In genomic region chr7:158229945-158230344, GRCh38 we compare ENCODE assay signal across 17 cellular contexts.
"Had no signal": no experiment of that assay in that cellular context is flagged by ENCODE, and none has a peak within 500 bp of the region (broad histone marks: within the 10 kb centered on the region; RNA-seq: fewer than 3 reads in every experiment).

No MANE protein-coding gene starts in this region.

- ATAC-seq: stimulated activated effector memory CD8-positive, alpha-beta T cell treated with anti-CD3 and anti-CD28 coated beads, Interleukin-12 subunit alpha, Interleukin-12 subunit beta, amount 100 ng/mL, for 72 hours; stimulated activated memory B cell treated with anti-CD40 and anti-IgM and Interleukin-4, amounts not matched to agents 10 μg/mL and 1 μg/mL and 100 μg/mL, for 72 hours; stimulated activated naive B cell treated with anti-CD40 and anti-IgM and Interleukin-4, amounts not matched to agents 10 μg/mL and 1 μg/mL and 100 μg/mL, for 72 hours; stimulated activated naive CD8-positive, alpha-beta T cell treated with anti-CD3 and anti-CD28 coated beads, Interleukin-15, amount 100 ng/mL, for 72 hours; stimulated activated naive CD8-positive, alpha-beta T cell treated with anti-CD3 and anti-CD28 coated beads, Interleukin-15, Interleukin-2, amounts not matched to agents 100 U/mL and 50 U/mL, for 24 hours; upper lobe of right lung had no signal

- H3K27ac ChIP-seq: stomach, suprapubic skin, testis, thoracic aorta, thyroid gland, tibial artery, tibial nerve, transverse colon, upper lobe of left lung, upper lobe of right lung, uterus, vagina had no signal

- H3K4me3 ChIP-seq: stomach, suprapubic skin, testis, thoracic aorta, thyroid gland, tibial artery, tibial nerve, transverse colon, upper lobe of left lung, upper lobe of right lung, uterus, vagina had no signal

- H3K4me1 ChIP-seq: stomach, suprapubic skin, testis, thyroid gland, tibial artery, tibial nerve, transverse colon, upper lobe of left lung, upper lobe of right lung, uterus, vagina had no signal

- H3K9me3 ChIP-seq: testis, thyroid gland, uterus, vagina had no signal

- H3K36me3 ChIP-seq: stomach, suprapubic skin, thoracic aorta, thyroid gland, tibial artery, tibial nerve, transverse colon, upper lobe of left lung, upper lobe of right lung, uterus, vagina had no signal
